19 cellular contexts compared by ENCODE assay signal in genomic region chr15:38028869-38029268, GRCh38.
DNase-seq lines count a peak whose midpoint lies in the region; ATAC-seq and TF ChIP-seq lines count a peak whose summit lies in the region.
"Had no signal": no experiment of that assay in that cellular context is flagged by ENCODE, and none has a peak within 500 bp of the region (broad histone marks: within the 10 kb centered on the region; RNA-seq: fewer than 3 reads in every experiment).

No MANE protein-coding gene starts in this region.

- H3K9me3 Mint-ChIP-seq in stimulated activated naive B cell treated with anti-CD40 and anti-IgM and Interleukin-4, amounts not matched to agents 10 μg/mL and 1 μg/mL and 100 μg/mL, for 72 hours, result peaks cover 4 to 6% of the 10 kb centered on the region in 2 donors

- no peak overlapping the region for H3K4me3 Mint-ChIP-seq in stimulated activated naive B cell treated with anti-CD40 and anti-IgM and Interleukin-4, amounts not matched to agents 10 μg/mL and 1 μg/mL and 100 μg/mL, for 72 hours
- H3K4me3 Mint-ChIP-seq: nephron progenitor cell had no signal

- peak; percentile 47 for TF ChIP-seq CTCF in fibroblast of the aortic adventitia (IDR thresholded peaks at IDR 0.05; ENCODE audit: insufficient read depth, low read length)

- H3K36me3 Mint-ChIP-seq in stimulated activated naive B cell treated with anti-CD40 and anti-IgM and Interleukin-4, amounts not matched to agents 10 μg/mL and 1 μg/mL and 100 μg/mL, for 72 hours, result peaks cover 0 to 2% of the 10 kb centered on the region in 2 donors

- peaks cover 6% of the 10 kb centered on the region in 2 donors for H3K27me3 Mint-ChIP-seq in stimulated activated naive B cell treated with anti-CD40 and anti-IgM and Interleukin-4, amounts not matched to agents 10 μg/mL and 1 μg/mL and 100 μg/mL, for 72 hours

- no peak overlapping the region for H3K4me3 ChIP-seq in fibroblast of the aortic adventitia (ENCODE audit: low read depth, low read length)
- H3K4me3 ChIP-seq: adrenal gland; BLaER1 treated with 17β-estradiol and CSF1 and Interleukin-3, amounts not matched to agents 10 nM and 100 nM; MG63; SJSA1; thyroid gland had no signal

- H3K27ac Mint-ChIP-seq in stimulated activated naive B cell treated with anti-CD40 and anti-IgM and Interleukin-4, amounts not matched to agents 10 μg/mL and 1 μg/mL and 100 μg/mL, for 72 hours, result no peak overlapping the region
- H3K27ac Mint-ChIP-seq: nephron progenitor cell had no signal

- peak; percentile 48 for DNase-seq in GM03348 (ENCODE audit: low spot score)
- DNase-seq in amniotic epithelial cell (ENCODE audit: low read depth), result peak; percentile 67
- DNase-seq in fibroblast of the aortic adventitia (ENCODE audit: low read depth), result peak; percentile 62
- DNase-seq in stimulated activated naive B cell treated with anti-CD40 and anti-IgM and Interleukin-4, amounts not matched to agents 10 μg/mL and 1 μg/mL and 100 μg/mL, for 72 hours, result no peak
- no peak for DNase-seq in KBM-7
- no peak for DNase-seq in AML-193 (lab: John Stamatoyannopoulos, UW)
- no peak for DNase-seq in T-helper 2 cell
- DNase-seq: activated CD8-positive, alpha-beta memory T cell treated with anti-CD3 and anti-CD28 coated beads, Interleukin-2, amount 50 U/mL, for 48 hours; activated effector memory CD4-positive, alpha-beta T cell treated with Interleukin-2 at 50 U/mL for 16 hours; adrenal gland; MG63; midbrain; NCI-H1694; nephron progenitor cell; posterior cingulate gyrus; stimulated activated naive CD4-positive, alpha-beta T cell; thyroid gland had no signal

- H3K4me1 Mint-ChIP-seq in stimulated activated naive B cell treated with anti-CD40 and anti-IgM and Interleukin-4, amounts not matched to agents 10 μg/mL and 1 μg/mL and 100 μg/mL, for 72 hours, result peaks cover 9 to 28% of the 10 kb centered on the region in 2 donors
- H3K4me1 Mint-ChIP-seq: nephron progenitor cell had no signal

- ATAC-seq in stimulated activated naive B cell treated with anti-CD40 and anti-IgM and Interleukin-4, amounts not matched to agents 10 μg/mL and 1 μg/mL and 100 μg/mL, for 72 hours (replicated peaks), result peak; percentile 11 to 35

- in situ Hi-C loops in KBM-7 (cut with MboI; ENCODE audit: low pct_unique_long_range_greater_than_20kb, low sequenced_read_pairs), result no loop called here

Comparison
In these comparisons a context has a peak if more than half of its experiments do, and no peak if none do; other contexts are left out.
1. DNase-seq: peak in GM03348 (single experiment), amniotic epithelial cell (single experiment) and fibroblast of the aortic adventitia (single experiment); none in stimulated activated naive B cell treated with anti-CD40 and anti-IgM and Interleukin-4, amounts not matched to agents 10 μg/mL and 1 μg/mL and 100 μg/mL, for 72 hours (single experiment), KBM-7 (single experiment), AML-193 (0 of 2) and T-helper 2 cell (0 of 5).